Comparison of ENCODE assay signal across 8 cellular contexts in genomic region chr15:31265090-31265870, GRCh38.
A peak's percentile ranks its signal among the peaks of the same experiment; 100 is the strongest.
DNase-seq lines count a peak whose midpoint lies in the region; ATAC-seq and TF ChIP-seq lines count a peak whose summit lies in the region.

No MANE protein-coding gene starts in this region.

- H3K4me1 ChIP-seq in naive thymus-derived CD4-positive, alpha-beta T cell (ENCODE audit: control insufficient read depth in 2 of 2, insufficient read depth in 2 of 2, low read length in 2 of 2): peaks cover 48 to 82% of the 10 kb centered on the region in 2 donors
- peaks cover 38 to 80% of the 10 kb centered on the region in 2 donors for H3K4me1 ChIP-seq in thyroid gland
- H3K4me1 ChIP-seq in mesendoderm (ENCODE audit: control insufficient read depth, low read depth, low read length): no peaks in the 10 kb centered on the region

- peak overlapping the region; percentile 16 to 95 (median 76) for H3K4me3 Mint-ChIP-seq in naive thymus-derived CD4-positive, alpha-beta T cell

- no peak overlapping the region for H3K56ac ChIP-seq in mesendoderm (ENCODE audit: low read length)

- no peak for TF ChIP-seq POLR2A in thyroid gland (IDR thresholded peaks at IDR 0.05)

- ATAC-seq in HG02571 (IDR thresholded peaks at IDR 0.05; ENCODE audit: unreplicated experiment): peak; percentile 1
- ATAC-seq in activated naive CD4-positive, alpha-beta T cell treated with anti-CD3 and anti-CD28 coated beads, Interleukin-2, amount 50 U/mL, for 72 hours: no peak
- ATAC-seq in naive thymus-derived CD4-positive, alpha-beta T cell: no peak
- ATAC-seq in HG02852 (IDR thresholded peaks at IDR 0.05; ENCODE audit: unreplicated experiment): no peak

- H4K5ac ChIP-seq in mesendoderm (ENCODE audit: low read length): no peak overlapping the region

- CTCF ChIA-PET in naive thymus-derived CD4-positive, alpha-beta T cell (lab: Charles Lee): interaction anchor here (1.1 to 5.3 kb wide), 7 partner anchors 26 to 223 kb away, joined by 3 to 32 read pairs (median 6); partner anchors contain the start of gene KLF13
- CTCF ChIA-PET in GM10248 (lab: Yijun Ruan, JAX): interaction anchor here (1.1 to 5.8 kb wide), 7 partner anchors 11 to 60 kb away, joined by 3 to 56 read pairs (median 6); partner anchors contain the start of gene KLF13

- no peak overlapping the region for H4K8ac ChIP-seq in mesendoderm (ENCODE audit: low read depth, low read length)

- no peak overlapping the region for H2AK5ac ChIP-seq in mesendoderm (ENCODE audit: low read length)

- no peak overlapping the region for H2BK120ac ChIP-seq in mesendoderm (ENCODE audit: low read depth, low read length)

- WGBS in thyroid gland, 2 donors: 84 to 88% methylated on average over 14 of the region's 21 CpGs
- WGBS in mesendoderm (ENCODE audit: extremely low coverage, insufficient coverage, low lambda C conversion rate): no CpG with 5 or more reads among the region's 21 CpGs

- H3K36me3 ChIP-seq in naive thymus-derived CD4-positive, alpha-beta T cell (ENCODE audit: control insufficient read depth in 2 of 3, insufficient read depth in 3 of 3, low read length in 3 of 3): no peaks in the 10 kb centered on the region
- H3K36me3 ChIP-seq in thyroid gland (no peaks in the 10 kb centered on the region), mesendoderm (ENCODE audit: control insufficient read depth, insufficient read depth, low read length) (no peaks in the 10 kb centered on the region)

- no peaks in the 10 kb centered on the region for H3K79me2 ChIP-seq in mesendoderm (ENCODE audit: control insufficient read depth, insufficient read depth, low read length)

- intact Hi-C loops in naive thymus-derived CD4-positive, alpha-beta T cell (cut with micrococcal nuclease): loop anchor here (2.0 to 5.0 kb wide), 2 partner anchors 42 to 224 kb away; no protein-coding TSS in a partner anchor
- intact Hi-C loops in thyroid gland (cut with DNase I): loop anchor here (5.0 kb wide), 1 partner anchor 48 kb away; no protein-coding TSS in a partner anchor

- H3K9me3 ChIP-seq in naive thymus-derived CD4-positive, alpha-beta T cell (ENCODE audit: control insufficient read depth in 2 of 3, low read length in 3 of 3): no peaks in the 10 kb centered on the region
- H3K9me3 ChIP-seq in thyroid gland: no peaks in the 10 kb centered on the region

- H3K36me3 Mint-ChIP-seq in activated naive CD4-positive, alpha-beta T cell treated with anti-CD3 and anti-CD28 coated beads, Interleukin-2, amount 50 U/mL, for 72 hours: no peaks in the 10 kb centered on the region
- peaks cover 0 to 3% (median 0%) of the 10 kb centered on the region in 5 donors for H3K36me3 Mint-ChIP-seq in naive thymus-derived CD4-positive, alpha-beta T cell

- no peak overlapping the region for H3K4ac ChIP-seq in mesendoderm (ENCODE audit: low read depth, low read length)

- H3K4me1 Mint-ChIP-seq in naive thymus-derived CD4-positive, alpha-beta T cell: peaks cover 61 to 99% (median 94%) of the 10 kb centered on the region in 7 donors

- POLR2A ChIA-PET in naive thymus-derived CD4-positive, alpha-beta T cell (lab: Charles Lee): interaction anchor here (0.8 to 8.4 kb wide), 28 partner anchors 10 to 219 kb away, joined by 3 to 141 read pairs (median 5); partner anchors contain the start of gene KLF13
- POLR2A ChIA-PET in GM10248 (lab: Yijun Ruan, JAX): interaction anchor here (0.6 kb wide), 2 partner anchors 37 to 104 kb away, joined by 3 to 8 read pairs; no protein-coding TSS in a partner anchor

- H3K27ac Mint-ChIP-seq in activated naive CD4-positive, alpha-beta T cell treated with anti-CD3 and anti-CD28 coated beads, Interleukin-2, amount 50 U/mL, for 72 hours: peak overlapping the region; percentile 71 to 92
- H3K27ac Mint-ChIP-seq in naive thymus-derived CD4-positive, alpha-beta T cell: peak overlapping the region; percentile 94 to 100 (median 96)

- no peak for TF ChIP-seq CTCF in thyroid gland (IDR thresholded peaks at IDR 0.05)
- TF ChIP-seq CTCF in GM10248 (IDR thresholded peaks at IDR 0.05; ENCODE audit: control extremely low read depth, extremely low read depth, low read depth, missing control alignments): no peak

- H3K27me3 ChIP-seq in naive thymus-derived CD4-positive, alpha-beta T cell (ENCODE audit: control insufficient read depth in 2 of 2, insufficient read depth in 2 of 2, low read length in 2 of 2): no peaks in the 10 kb centered on the region
- H3K27me3 ChIP-seq in thyroid gland (no peaks in the 10 kb centered on the region), mesendoderm (ENCODE audit: insufficient read depth, low read length, poor library complexity) (no peaks in the 10 kb centered on the region)

- H3K27ac ChIP-seq in naive thymus-derived CD4-positive, alpha-beta T cell (ENCODE audit: low read depth, low read length): peak overlapping the region; percentile 81
- H3K27ac ChIP-seq in thyroid gland: peak overlapping the region in 1 of 3 donors; percentile 79
- no peak overlapping the region for H3K27ac ChIP-seq in mesendoderm (ENCODE audit: low read depth, low read length)

- H2BK15ac ChIP-seq in mesendoderm (replicated peaks; ENCODE audit: low read depth): no peak overlapping the region

- no peak overlapping the region for H3K4me2 ChIP-seq in mesendoderm (ENCODE audit: low read length)

- DNase-seq in D341Med (ENCODE audit: low spot score): peak; percentile 30
- DNase-seq in activated naive CD4-positive, alpha-beta T cell treated with anti-CD3 and anti-CD28 coated beads, Interleukin-2, amount 50 U/mL, for 72 hours (ENCODE audit: low spot score in 2 of 2): peak in 1 of 2 donors; percentile 55
- DNase-seq in naive thymus-derived CD4-positive, alpha-beta T cell: peak in 2 of 9 donors; percentile 7 to 25
- no peak for DNase-seq in thyroid gland
- no peak for DNase-seq in GM10248 (ENCODE audit: extremely low spot score)
- DNase-seq in mesendoderm: no peak

- H3K4me3 ChIP-seq in naive thymus-derived CD4-positive, alpha-beta T cell (ENCODE audit: low read length): peak overlapping the region; percentile 22
- H3K4me3 ChIP-seq in thyroid gland (replicated peaks in 1 of 3): no peak overlapping the region
- no peak overlapping the region for H3K4me3 ChIP-seq in mesendoderm (ENCODE audit: low read length)

- H3K9ac ChIP-seq in mesendoderm (ENCODE audit: low read length): no peak overlapping the region

- no peaks in the 10 kb centered on the region for H3K27me3 Mint-ChIP-seq in naive thymus-derived CD4-positive, alpha-beta T cell

- no peak overlapping the region for H3K23ac ChIP-seq in mesendoderm (ENCODE audit: low read length)

- no peak overlapping the region for H2BK5ac ChIP-seq in mesendoderm (ENCODE audit: low read length)

- H3K18ac ChIP-seq in mesendoderm (ENCODE audit: low read length): no peak overlapping the region

- H3K79me1 ChIP-seq in mesendoderm (ENCODE audit: low read length): no peaks in the 10 kb centered on the region

- no peaks in the 10 kb centered on the region for H3K9me3 Mint-ChIP-seq in activated naive CD4-positive, alpha-beta T cell treated with anti-CD3 and anti-CD28 coated beads, Interleukin-2, amount 50 U/mL, for 72 hours
- peaks cover 0 to 4% (median 0%) of the 10 kb centered on the region in 11 donors for H3K9me3 Mint-ChIP-seq in naive thymus-derived CD4-positive, alpha-beta T cell
